15 cellular contexts compared by ENCODE assay signal in genomic region chr2:16105664-16106281, GRCh38.
DNase-seq lines count a peak whose midpoint lies in the region; ATAC-seq, FAIRE-seq and TF ChIP-seq lines count a peak whose summit lies in the region.
"Had no signal": no experiment of that assay in that cellular context is flagged by ENCODE, and none has a peak within 500 bp of the region (broad histone marks: within the 10 kb centered on the region; RNA-seq: fewer than 3 reads in every experiment).

No MANE protein-coding gene starts in this region.

- H3K27ac ChIP-seq in H1 (ENCODE audit: low read depth, low read length) (peak overlapping the region; percentile 89), mesenchymal stem cell (ENCODE audit: low read length, poor library complexity, severe bottlenecking) (no peak overlapping the region), stomach (peak overlapping the region in 1 of 5 donors; percentile 19)
- H3K27ac ChIP-seq: heart left ventricle, upper lobe of left lung had no signal

- H2BK12ac ChIP-seq in H1 (ENCODE audit: low read depth, low read length) (peak overlapping the region; percentile 100; the same call in 1 of the 2 replicates), mesenchymal stem cell (ENCODE audit: low read length in 2 of 2) (no peak overlapping the region)

- H3K9me3 Mint-ChIP-seq in activated T-cell treated with anti-CD3 and anti-CD28 coated beads, Interleukin-2, amount 50 U/mL, for 4 hours: no peaks in the 10 kb centered on the region
- H3K9me3 Mint-ChIP-seq: activated CD8-positive, alpha-beta T cell treated with anti-CD3 and anti-CD28 coated beads for 36 hours had no signal

- peak overlapping the region in 2 of 4 experiments; percentile 14 to 75; a peak in 3 of 7 replicates for H3K9ac ChIP-seq in H1 (replicated peaks in 1 of 4; ENCODE audit: extremely low read depth in 1 of 4, low read depth in 3 of 4, low read length in 3 of 4)
- H3K9ac ChIP-seq in mesenchymal stem cell (ENCODE audit: low read length): no peak overlapping the region

- H3K4me1 ChIP-seq in H1 (replicated peaks in 1 of 4; ENCODE audit: control insufficient read depth in 3 of 4, insufficient read depth in 4 of 4, low read length in 3 of 4) (peaks cover 23 to 41% (median 33%) of the 10 kb centered on the region in 4 experiments), mesenchymal stem cell (ENCODE audit: control insufficient read depth, insufficient read depth, low read depth, low read length) (no peaks in the 10 kb centered on the region), stomach (peaks cover 0 to 22% (median 14%) of the 10 kb centered on the region in 4 donors)
- H3K4me1 ChIP-seq: heart left ventricle, upper lobe of left lung had no signal

- H3K4me1 Mint-ChIP-seq in activated T-cell treated with anti-CD3 and anti-CD28 coated beads, Interleukin-2, amount 50 U/mL, for 4 hours (ENCODE audit: low read depth): no peaks in the 10 kb centered on the region
- H3K4me1 Mint-ChIP-seq: naive B cell had no signal

- 0 out of 2 replicates have a peak overlapping the region, but pooled peaks have one; percentile 52 for H2BK20ac ChIP-seq in H1 (ENCODE audit: low read length)

- CTCF ChIA-PET in H1 (lab: Charles Lee; ENCODE audit: partially characterized antibody): interaction anchor here (0.9 to 5.8 kb wide), 8 partner anchors 8 to 221 kb away, joined by 3 to 28 read pairs (median 4); partner anchors contain the start of gene MYCN

- POLR2A ChIA-PET in H1 (lab: Charles Lee; ENCODE audit: partially characterized antibody): interaction anchor here (0.6 to 5.0 kb wide), 16 partner anchors 11 to 404 kb away, joined by 3 to 46 read pairs (median 4); partner anchors contain the start of gene MYCN

- H3K4me3 Mint-ChIP-seq in activated T-cell treated with anti-CD3 and anti-CD28 coated beads, Interleukin-2, amount 50 U/mL, for 4 hours: no peak overlapping the region
- H3K4me3 Mint-ChIP-seq: activated CD8-positive, alpha-beta T cell treated with anti-CD3 and anti-CD28 coated beads for 36 hours; naive B cell had no signal

- no peak overlapping the region for H2AFZ ChIP-seq in H1 (ENCODE audit: low read length)
- H2AFZ ChIP-seq in mesenchymal stem cell (ENCODE audit: low read depth, low read length): no peak overlapping the region

- H3K4ac ChIP-seq in H1 (replicated peaks; ENCODE audit: insufficient read length, low read depth, low read length) (no peak overlapping the region), mesenchymal stem cell (ENCODE audit: low read depth in 1 of 2, low read length in 2 of 2) (no peak overlapping the region)

- H3K14ac ChIP-seq in H1 (ENCODE audit: insufficient read length): no peak overlapping the region
- no peak overlapping the region for H3K14ac ChIP-seq in mesenchymal stem cell (ENCODE audit: low read length in 2 of 2)

- no peak for TF ChIP-seq CTCF in H1 (IDR thresholded peaks at IDR 0.05; ENCODE audit: control extremely low read depth in 1 of 3, insufficient read depth in 1 of 3, low read depth in 1 of 3, low read length in 3 of 3)
- TF ChIP-seq CTCF in stomach (IDR thresholded peaks at IDR 0.05): no peak

- peaks cover 5% of the 10 kb centered on the region for H3K23me2 ChIP-seq in H1 (ENCODE audit: low read depth, low read length)

- no peaks in the 10 kb centered on the region for H3K9me3 ChIP-seq in H1 (ENCODE audit: insufficient read depth in 2 of 2, low read depth in 1 of 2, low read length in 1 of 2)
- H3K9me3 ChIP-seq in mesenchymal stem cell (ENCODE audit: control insufficient read depth, low read length): no peaks in the 10 kb centered on the region
- H3K9me3 ChIP-seq in stomach: no peaks in the 10 kb centered on the region
- H3K9me3 ChIP-seq: heart left ventricle, upper lobe of left lung had no signal

- H3K27me3 ChIP-seq in H1 (replicated peaks in 1 of 4; ENCODE audit: control insufficient read depth in 3 of 4, extremely low read depth in 1 of 4, insufficient read depth in 3 of 4, low read length in 3 of 4): no peaks in the 10 kb centered on the region
- H3K27me3 ChIP-seq in mesenchymal stem cell (ENCODE audit: control insufficient read depth in 1 of 2, insufficient read depth in 1 of 2, low read length in 2 of 2): peaks cover 0 to 24% of the 10 kb centered on the region in 2 experiments
- H3K27me3 ChIP-seq in stomach: no peaks in the 10 kb centered on the region
- H3K27me3 ChIP-seq: upper lobe of left lung had no signal

- FAIRE-seq in H1 (lab: Jason Lieb, UNC): peak; percentile 99
- FAIRE-seq in GM12891 (lab: Jason Lieb, UNC): no peak

- ATAC-seq in activated T-cell treated with anti-CD3 and anti-CD28 coated beads, Interleukin-2, amount 50 U/mL, for 4 hours: no peak
- ATAC-seq in GM19328 (IDR thresholded peaks at IDR 0.05; ENCODE audit: unreplicated experiment): no peak
- ATAC-seq: activated CD8-positive, alpha-beta T cell treated with anti-CD3 and anti-CD28 coated beads for 36 hours; heart left ventricle; right cardiac atrium had no signal

- H3K4me3 ChIP-seq in H1 (ENCODE audit: extremely low read depth in 1 of 4, insufficient read depth in 2 of 4, low read depth in 3 of 4, low read length in 4 of 4): peak overlapping the region; percentile 2 to 51 (median 27); a peak in 5 of 8 replicates
- H3K4me3 ChIP-seq in mesenchymal stem cell (ENCODE audit: insufficient read depth in 1 of 2, low read depth in 1 of 2, low read length in 2 of 2): no peak overlapping the region
- no peak overlapping the region for H3K4me3 ChIP-seq in stomach
- H3K4me3 ChIP-seq: heart left ventricle, upper lobe of left lung had no signal

- H2BK15ac ChIP-seq in H1 (ENCODE audit: low read length): no peak overlapping the region
- no peak overlapping the region for H2BK15ac ChIP-seq in mesenchymal stem cell (ENCODE audit: low read depth, poor library complexity, severe bottlenecking)

- intact Hi-C loops in stomach (cut with DNase I; ENCODE audit: low total_unique reads): no loop called here

- H3K36me3 ChIP-seq in H1 (ENCODE audit: control insufficient read depth in 2 of 4, insufficient read depth in 4 of 4, low read length in 3 of 4) (no peaks in the 10 kb centered on the region), mesenchymal stem cell (ENCODE audit: control insufficient read depth in 1 of 2, insufficient read depth in 2 of 2, low read depth in 1 of 2, low read length in 2 of 2) (no peaks in the 10 kb centered on the region), stomach (no peaks in the 10 kb centered on the region)
- H3K36me3 ChIP-seq: heart left ventricle, upper lobe of left lung had no signal

- H3K18ac ChIP-seq in H1 (ENCODE audit: extremely low read depth, low read length): peak overlapping the region; percentile 98; the same call in 1 of the 2 replicates
- H3K18ac ChIP-seq in mesenchymal stem cell (ENCODE audit: low read depth in 1 of 2, low read length in 2 of 2): no peak overlapping the region

- H4K8ac ChIP-seq in H1 (ENCODE audit: extremely low read depth, insufficient read depth, low read length) (no peak overlapping the region), mesenchymal stem cell (ENCODE audit: low read length) (no peak overlapping the region)

- peak; percentile 92 for DNase-seq in NCI-H2227 (lab: John Stamatoyannopoulos, UW; ENCODE audit: unreplicated experiment)
- peak; percentile 83 to 97 for DNase-seq in H1 (ENCODE audit: low read depth in 1 of 2, low spot score in 2 of 2)
- no peak for DNase-seq in mesenchymal stem cell
- peak; percentile 30 for DNase-seq in stomach
- no peak for DNase-seq in GM12891 (ENCODE audit: insufficient read length, low spot score)
- DNase-seq in cerebellar cortex (ENCODE audit: low spot score): no peak
- DNase-seq in activated T-cell treated with anti-CD3 and anti-CD28 coated beads, Interleukin-2, amount 50 U/mL, for 4 hours: no peak
- DNase-seq: activated CD8-positive, alpha-beta T cell treated with anti-CD3 and anti-CD28 coated beads for 36 hours; heart left ventricle; KBM-7; naive B cell; NCI-H446 treated with DMSO at 0.1 percent for 48 hours; right cardiac atrium; upper lobe of left lung had no signal

- peak overlapping the region; percentile 100 for H2BK5ac ChIP-seq in H1 (ENCODE audit: low read depth, low read length)
- no peak overlapping the region for H2BK5ac ChIP-seq in mesenchymal stem cell (ENCODE audit: low read depth, low read length, poor library complexity, severe bottlenecking)

- TF ChIP-seq RAD21 in H1 (IDR thresholded peaks at IDR 0.05 in 1 of 2, conservative IDR thresholded peaks at IDR 0.05 in 1 of 2; ENCODE audit: low read depth in 2 of 2, low read length in 2 of 2): peak; percentile 20 to 31; a peak in 2 of 4 replicates

- H3K79me1 ChIP-seq in H1 (ENCODE audit: low read depth, low read length) (no peaks in the 10 kb centered on the region), mesenchymal stem cell (replicated peaks; ENCODE audit: low read length, poor library complexity, severe bottlenecking) (no peaks in the 10 kb centered on the region)

- peak overlapping the region; percentile 76 to 96 for H3K4me2 ChIP-seq in H1 (ENCODE audit: insufficient read depth in 1 of 2, low read depth in 2 of 2, low read length in 2 of 2)
- peak overlapping the region; percentile 11 for H3K4me2 ChIP-seq in mesenchymal stem cell (ENCODE audit: low read length, poor library complexity, severe bottlenecking)

- H4K91ac ChIP-seq in H1 (replicated peaks; ENCODE audit: insufficient read length, low read length) (no peak overlapping the region), mesenchymal stem cell (ENCODE audit: low read length) (no peak overlapping the region)

- H2AK5ac ChIP-seq in H1 (ENCODE audit: low read depth, low read length) (no peak overlapping the region; the same call in 1 of the 2 replicates), mesenchymal stem cell (ENCODE audit: low read length, severe bottlenecking) (no peak overlapping the region)

- H2BK120ac ChIP-seq in H1 (replicated peaks; ENCODE audit: low read depth, low read length) (peak overlapping the region; percentile 65), mesenchymal stem cell (ENCODE audit: low read depth, low read length) (no peak overlapping the region)

- H3K36me3 Mint-ChIP-seq in activated T-cell treated with anti-CD3 and anti-CD28 coated beads, Interleukin-2, amount 50 U/mL, for 4 hours (ENCODE audit: insufficient read depth): no peaks in the 10 kb centered on the region
- H3K36me3 Mint-ChIP-seq: naive B cell had no signal

- H3K27me3 Mint-ChIP-seq in activated T-cell treated with anti-CD3 and anti-CD28 coated beads, Interleukin-2, amount 50 U/mL, for 4 hours (ENCODE audit: low read depth): no peaks in the 10 kb centered on the region
- H3K27me3 Mint-ChIP-seq: activated CD8-positive, alpha-beta T cell treated with anti-CD3 and anti-CD28 coated beads for 36 hours; naive B cell had no signal

- TF ChIP-seq POLR2A in H1 (IDR thresholded peaks at IDR 0.05; ENCODE audit: control extremely low read depth in 1 of 2, low read depth in 2 of 2, low read length in 2 of 2) (no peak), stomach (IDR thresholded peaks at IDR 0.05) (no peak), GM12891 (IDR thresholded peaks at IDR 0.05; ENCODE audit: low read depth, low read length) (no peak)

- 3% methylated on average over 13 of the region's 16 CpGs; no CpG with 5 or more reads in 1 of the 2 experiments for WGBS in H1 (ENCODE audit: extremely low coverage in 1 of 2, insufficient coverage in 1 of 2, insufficient read length in 1 of 2, insufficient replicate concordance in 2 of 2, low coverage in 1 of 2, low lambda C conversion rate in 2 of 2, missing lambda C conversion rate in 1 of 2), 2 experiments
- WGBS in mesenchymal stem cell: 29% methylated on average over 13 of the region's 16 CpGs
- WGBS in stomach, 5 donors: 45 to 71% (median 53%) methylated on average over 16 of the region's 16 CpGs

- TF ChIP-seq EP300 in H1 (IDR thresholded peaks at IDR 0.05; ENCODE audit: borderline replicate concordance in 1 of 2, low read depth in 2 of 2, low read length in 2 of 2): peak in 1 of 2 experiments; percentile 83; a peak in 1 of 3 replicates
- TF ChIP-seq EP300 in stomach (IDR thresholded peaks at IDR 0.05): no peak

- H4K5ac ChIP-seq in H1 (ENCODE audit: insufficient read length, low read depth, low read length): peak overlapping the region; percentile 77

- H3K79me2 ChIP-seq in H1 (ENCODE audit: control insufficient read depth in 1 of 2, insufficient read depth in 2 of 2, low read length in 2 of 2): no peaks in the 10 kb centered on the region

- H3K56ac ChIP-seq in H1 (replicated peaks; ENCODE audit: insufficient read length, low read depth, low read length): peak overlapping the region; percentile 48

- no peak overlapping the region for H3K23ac ChIP-seq in H1 (ENCODE audit: insufficient read length)
- no peak overlapping the region for H3K23ac ChIP-seq in mesenchymal stem cell (ENCODE audit: low read length in 2 of 2)

- H4K20me1 ChIP-seq in H1 (replicated peaks in 1 of 2; ENCODE audit: control insufficient read depth in 1 of 2, insufficient read depth in 2 of 2, low read length in 2 of 2): no peaks in the 10 kb centered on the region

Comparison
In these comparisons a context has a peak if more than half of its experiments do, and no peak if none do; other contexts are left out.
1. DNase-seq: peak in NCI-H2227 (single experiment), H1 (2 of 2) and stomach (single experiment); none in mesenchymal stem cell (single experiment), GM12891 (single experiment), cerebellar cortex (single experiment) and activated T-cell treated with anti-CD3 and anti-CD28 coated beads, Interleukin-2, amount 50 U/mL, for 4 hours (single experiment).
2. H3K4me3 ChIP-seq: peak in H1 (4 of 4); none in mesenchymal stem cell (0 of 2) and stomach (0 of 4).